Comparison of ENCODE assay signal across 8 cellular contexts in the genomic region with DNA sequence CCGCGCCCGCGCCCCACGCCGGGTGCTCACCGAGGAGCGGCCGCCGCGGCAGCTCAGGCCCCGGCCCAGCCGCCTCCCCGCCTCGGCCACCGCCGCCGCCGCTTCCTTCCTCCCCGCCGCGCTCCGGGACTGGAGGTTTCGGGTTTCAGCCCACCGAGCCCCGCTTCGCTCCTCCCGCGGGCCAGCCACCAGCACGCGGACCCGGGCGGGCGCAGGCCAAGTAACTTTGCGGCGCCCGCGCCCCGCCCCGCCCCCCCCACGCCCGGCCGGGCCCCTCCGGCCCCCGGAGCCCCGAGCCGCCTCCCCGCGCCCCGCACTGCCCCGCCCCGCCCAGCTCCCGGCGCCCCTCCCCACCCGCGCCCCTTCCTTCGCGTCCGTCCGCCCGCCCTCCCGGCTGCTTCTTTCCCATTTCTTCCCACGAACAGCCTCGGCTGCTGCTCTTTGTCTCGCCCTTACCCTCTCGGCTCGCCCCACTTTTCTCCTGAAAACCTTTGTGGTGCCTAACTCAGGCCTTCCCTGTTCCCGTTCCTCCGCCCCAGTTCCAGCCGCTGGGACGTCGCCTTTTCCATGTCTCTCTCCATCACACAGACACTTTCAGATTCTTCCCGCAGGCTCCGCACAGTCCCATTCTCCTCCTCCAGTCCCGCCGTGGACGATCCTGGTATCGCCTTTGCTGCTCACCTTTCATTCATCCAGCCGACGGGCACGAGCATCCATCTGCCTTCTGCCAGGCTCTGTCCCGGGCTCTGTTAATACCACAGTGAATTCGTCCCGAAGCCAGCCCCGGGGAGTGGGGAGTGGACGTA. TPM values are rescaled to one million over a fixed set of nuclear protein-coding genes. Genes with fewer than 3 reads are reported as not detected.
DNase-seq lines count a peak whose midpoint lies in the region; ATAC-seq and TF ChIP-seq lines count a peak whose summit lies in the region.

Gene GPR161, minus strand, starts transcription at position 222 of the 806 bp plus-strand sequence. CDS start 32,080 bp downstream, outside the sequence.

- ATAC-seq in HG03175 (IDR thresholded peaks at IDR 0.05; ENCODE audit: unreplicated experiment) = peak; percentile 45
- no peak for ATAC-seq in HG02759 (IDR thresholded peaks at IDR 0.05; ENCODE audit: unreplicated experiment)
- no peak for ATAC-seq in GM18505 (IDR thresholded peaks at IDR 0.05; ENCODE audit: unreplicated experiment)

- H3K9me3 ChIP-seq in breast epithelium (no peaks in the 10 kb centered on the region), iPS-15b (ENCODE audit: control insufficient read depth, insufficient read depth, low read length) (no peaks in the 10 kb centered on the region)

- in situ Hi-C loops in SK-MEL-5 (cut with HindIII; ENCODE audit: low pct_unique_long_range_greater_than_20kb, low sequenced_read_pairs) = no loop called here

- TF ChIP-seq POLR2A in breast epithelium (IDR thresholded peaks at IDR 0.05) (no peak), GM18505 (IDR thresholded peaks at IDR 0.05; ENCODE audit: borderline replicate concordance, extremely low read depth, insufficient read depth, insufficient read length) (no peak)

- peak within 1 kb of the TSS; percentile 37 for H3K9ac ChIP-seq in iPS-15b (ENCODE audit: low read depth, low read length)

- H3K27me3 ChIP-seq in breast epithelium = no peaks in the 10 kb centered on the region
- H3K27me3 ChIP-seq in iPS-15b (ENCODE audit: control insufficient read depth, insufficient read depth, low read length) = peaks cover 29% of the 10 kb centered on the region

- no peaks in the 10 kb centered on the region for H3K36me3 ChIP-seq in breast epithelium
- no peaks in the 10 kb centered on the region for H3K36me3 ChIP-seq in iPS-15b (ENCODE audit: control insufficient read depth, insufficient read depth, low read length)

- peak within 1 kb of the TSS; percentile 62 to 83 for H3K27ac ChIP-seq in breast epithelium

- TF ChIP-seq CTCF in breast epithelium (IDR thresholded peaks at IDR 0.05) = no peak
- no peak for TF ChIP-seq CTCF in retinal pigment epithelial cell (conservative IDR thresholded peaks at IDR 0.05; ENCODE audit: low read depth, low read length)

- H3K4me3 ChIP-seq in breast epithelium = peak within 1 kb of the TSS; percentile 65 to 80 (median 79)
- H3K4me3 ChIP-seq in iPS-15b (ENCODE audit: low read depth, low read length) = peak within 1 kb of the TSS; percentile 95
- H3K4me3 ChIP-seq in retinal pigment epithelial cell (ENCODE audit: low read length) = peak within 1 kb of the TSS; percentile 75

- DNase-seq in DMS53 (lab: John Stamatoyannopoulos, UW) (peak; percentile 75), SK-MEL-5 (ENCODE audit: low read depth, low spot score) (peak; percentile 48), breast epithelium (ENCODE audit: low spot score in 2 of 2) (no peak), retinal pigment epithelial cell (ENCODE audit: low read depth) (no peak)

- no peaks in the 10 kb centered on the region for H3K4me1 ChIP-seq in breast epithelium
- peaks cover 2% of the 10 kb centered on the region for H3K4me1 ChIP-seq in iPS-15b (ENCODE audit: control insufficient read depth, insufficient read depth, low read length)

- intact Hi-C loops in breast epithelium (cut with DNase I; ENCODE audit: low total_unique reads) = loop anchor here (2.0 kb wide), 1 partner anchor 14 kb away; no protein-coding TSS in a partner anchor

RNA-seq across cellular contexts. Expression of gene GPR161, which starts in this region (rescaled TPM):
- total RNA-seq in SK-MEL-5 (2014; rRNA removed; shearing (Covaris generic)) = 38.2 and 41.8 TPM in 2 replicates
- polyA plus RNA-seq in SK-MEL-5 (2015; cell fraction: cytosol; rRNA removed) = 32.1 and 36.5 TPM in 2 replicates
- 22.3 and 36.3 TPM in 2 replicates for polyA plus RNA-seq in SK-MEL-5 (2015; cell fraction: nucleus; rRNA removed)
- 1 to 10 TPM; 2.8 to 5.6 (median 4.5) TPM for total RNA-seq in breast epithelium

Comparison
In these comparisons a context has a peak if more than half of its experiments do, and no peak if none do; other contexts are left out.
1. DNase-seq: peak in DMS53 (single experiment) and SK-MEL-5 (single experiment); none in breast epithelium (0 of 2) and retinal pigment epithelial cell (single experiment).
2. Peak in every context shown above with its lines, with median percentiles within 50 percentile points of each other: H3K4me3 ChIP-seq.